2 cellular contexts compared by ENCODE assay signal in the genomic region with DNA sequence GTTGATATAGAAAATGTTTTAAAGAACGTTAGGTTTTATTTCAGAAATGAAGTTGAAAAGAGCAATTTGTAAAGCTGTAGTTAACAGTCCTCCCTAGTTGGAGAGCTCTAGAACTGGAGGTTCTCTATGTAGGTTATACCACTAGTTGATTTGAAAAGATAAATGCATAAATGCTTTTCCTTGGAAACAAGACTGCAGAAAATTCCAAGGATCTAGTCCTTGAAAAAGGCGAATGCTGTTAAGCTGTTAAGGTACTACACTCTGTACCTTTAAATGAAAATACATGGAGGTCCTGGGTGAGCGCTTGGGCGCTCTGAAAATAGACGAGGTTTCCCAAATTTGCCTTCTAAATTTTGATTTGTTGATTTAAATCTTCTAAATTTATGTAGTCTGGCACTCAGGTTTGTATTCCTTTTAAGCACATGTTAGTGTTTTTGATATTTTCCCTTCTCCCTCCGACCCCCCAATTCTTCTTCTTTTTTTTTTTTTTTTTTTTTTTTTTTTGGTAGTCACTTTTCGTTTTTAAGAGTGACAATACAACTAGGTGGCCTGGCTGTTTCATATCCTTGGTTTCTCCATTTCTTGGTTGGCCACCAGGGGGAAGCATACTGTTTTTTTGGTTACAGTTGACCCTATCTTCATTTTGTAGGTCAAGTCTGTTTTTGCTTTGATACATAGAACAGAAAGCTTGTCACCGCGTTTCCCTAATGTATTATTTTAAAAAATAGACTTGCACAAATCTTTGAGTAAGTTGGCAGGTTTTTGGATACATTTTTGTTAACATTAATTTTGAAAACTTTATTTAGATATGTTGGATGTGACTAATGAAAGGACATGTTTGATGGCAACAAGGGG.
TF ChIP-seq lines count a peak whose summit lies in the region.

No MANE protein-coding gene starts in this region.

TF ChIP-seq in GM23338, 12 proteins besides CTCF, POLR2A, EP300 and RAD21 (continues in another document):
- no peak for TF ChIP-seq ZNF331 (CRISPR knock-in tag; IDR thresholded peaks at IDR 0.05; ENCODE audit: low read depth)
- TF ChIP-seq POLR2AphosphoS5 (IDR thresholded peaks at IDR 0.05; ENCODE audit: low read depth), result no peak
- TF ChIP-seq NANOG (IDR thresholded peaks at IDR 0.05; ENCODE audit: borderline replicate concordance), result no peak
- TF ChIP-seq, protein P1, sequence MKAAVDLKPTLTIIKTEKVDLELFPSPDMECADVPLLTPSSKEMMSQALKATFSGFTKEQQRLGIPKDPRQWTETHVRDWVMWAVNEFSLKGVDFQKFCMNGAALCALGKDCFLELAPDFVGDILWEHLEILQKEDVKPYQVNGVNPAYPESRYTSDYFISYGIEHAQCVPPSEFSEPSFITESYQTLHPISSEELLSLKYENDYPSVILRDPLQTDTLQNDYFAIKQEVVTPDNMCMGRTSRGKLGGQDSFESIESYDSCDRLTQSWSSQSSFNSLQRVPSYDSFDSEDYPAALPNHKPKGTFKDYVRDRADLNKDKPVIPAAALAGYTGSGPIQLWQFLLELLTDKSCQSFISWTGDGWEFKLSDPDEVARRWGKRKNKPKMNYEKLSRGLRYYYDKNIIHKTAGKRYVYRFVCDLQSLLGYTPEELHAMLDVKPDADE (IDR thresholded peaks at IDR 0.05), result no peak
- no peak for TF ChIP-seq STAT1 (IDR thresholded peaks at IDR 0.05; ENCODE audit: unreplicated experiment)
- TF ChIP-seq CREB1 (CRISPR knock-in tag; IDR thresholded peaks at IDR 0.05; ENCODE audit: low read depth), result no peak
- TF ChIP-seq ZNF114 (CRISPR knock-in tag; IDR thresholded peaks at IDR 0.05), result no peak
- TF ChIP-seq EZH2 (IDR thresholded peaks at IDR 0.05; ENCODE audit: low read depth, unreplicated experiment), result no peak
- TF ChIP-seq, protein P2, sequence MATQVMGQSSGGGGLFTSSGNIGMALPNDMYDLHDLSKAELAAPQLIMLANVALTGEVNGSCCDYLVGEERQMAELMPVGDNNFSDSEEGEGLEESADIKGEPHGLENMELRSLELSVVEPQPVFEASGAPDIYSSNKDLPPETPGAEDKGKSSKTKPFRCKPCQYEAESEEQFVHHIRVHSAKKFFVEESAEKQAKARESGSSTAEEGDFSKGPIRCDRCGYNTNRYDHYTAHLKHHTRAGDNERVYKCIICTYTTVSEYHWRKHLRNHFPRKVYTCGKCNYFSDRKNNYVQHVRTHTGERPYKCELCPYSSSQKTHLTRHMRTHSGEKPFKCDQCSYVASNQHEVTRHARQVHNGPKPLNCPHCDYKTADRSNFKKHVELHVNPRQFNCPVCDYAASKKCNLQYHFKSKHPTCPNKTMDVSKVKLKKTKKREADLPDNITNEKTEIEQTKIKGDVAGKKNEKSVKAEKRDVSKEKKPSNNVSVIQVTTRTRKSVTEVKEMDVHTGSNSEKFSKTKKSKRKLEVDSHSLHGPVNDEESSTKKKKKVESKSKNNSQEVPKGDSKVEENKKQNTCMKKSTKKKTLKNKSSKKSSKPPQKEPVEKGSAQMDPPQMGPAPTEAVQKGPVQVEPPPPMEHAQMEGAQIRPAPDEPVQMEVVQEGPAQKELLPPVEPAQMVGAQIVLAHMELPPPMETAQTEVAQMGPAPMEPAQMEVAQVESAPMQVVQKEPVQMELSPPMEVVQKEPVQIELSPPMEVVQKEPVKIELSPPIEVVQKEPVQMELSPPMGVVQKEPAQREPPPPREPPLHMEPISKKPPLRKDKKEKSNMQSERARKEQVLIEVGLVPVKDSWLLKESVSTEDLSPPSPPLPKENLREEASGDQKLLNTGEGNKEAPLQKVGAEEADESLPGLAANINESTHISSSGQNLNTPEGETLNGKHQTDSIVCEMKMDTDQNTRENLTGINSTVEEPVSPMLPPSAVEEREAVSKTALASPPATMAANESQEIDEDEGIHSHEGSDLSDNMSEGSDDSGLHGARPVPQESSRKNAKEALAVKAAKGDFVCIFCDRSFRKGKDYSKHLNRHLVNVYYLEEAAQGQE (IDR thresholded peaks at IDR 0.05; ENCODE audit: unreplicated experiment), result no peak

TF ChIP-seq in GM12878, 131 proteins besides CTCF, POLR2A, EP300 and RAD21:
- TF ChIP-seq ZNF384 (IDR thresholded peaks at IDR 0.05; ENCODE audit: borderline replicate concordance, low read depth, low read length) (0 out of 2 replicates have a peak, but pooled peaks have one; percentile 7), SMC3 (IDR thresholded peaks at IDR 0.05; ENCODE audit: borderline replicate concordance, low read length) (peak; percentile 44; the same call in 1 of the 2 replicates), BMI1 (IDR thresholded peaks at IDR 0.05; ENCODE audit: borderline replicate concordance) (peak; percentile 7; the same call in 1 of the 2 replicates), TCF12 (IDR thresholded peaks at IDR 0.05; ENCODE audit: low read depth, low read length) (no peak), RUNX3 (IDR thresholded peaks at IDR 0.05; ENCODE audit: low read length) (peak; percentile 49; the same call in 1 of the 2 replicates)
- TF ChIP-seq, protein P3, sequence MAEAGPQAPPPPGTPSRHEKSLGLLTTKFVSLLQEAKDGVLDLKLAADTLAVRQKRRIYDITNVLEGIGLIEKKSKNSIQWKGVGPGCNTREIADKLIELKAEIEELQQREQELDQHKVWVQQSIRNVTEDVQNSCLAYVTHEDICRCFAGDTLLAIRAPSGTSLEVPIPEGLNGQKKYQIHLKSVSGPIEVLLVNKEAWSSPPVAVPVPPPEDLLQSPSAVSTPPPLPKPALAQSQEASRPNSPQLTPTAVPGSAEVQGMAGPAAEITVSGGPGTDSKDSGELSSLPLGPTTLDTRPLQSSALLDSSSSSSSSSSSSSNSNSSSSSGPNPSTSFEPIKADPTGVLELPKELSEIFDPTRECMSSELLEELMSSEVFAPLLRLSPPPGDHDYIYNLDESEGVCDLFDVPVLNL (IDR thresholded peaks at IDR 0.05; ENCODE audit: low read depth, low read length), result no peak
- TF ChIP-seq, protein P4, sequence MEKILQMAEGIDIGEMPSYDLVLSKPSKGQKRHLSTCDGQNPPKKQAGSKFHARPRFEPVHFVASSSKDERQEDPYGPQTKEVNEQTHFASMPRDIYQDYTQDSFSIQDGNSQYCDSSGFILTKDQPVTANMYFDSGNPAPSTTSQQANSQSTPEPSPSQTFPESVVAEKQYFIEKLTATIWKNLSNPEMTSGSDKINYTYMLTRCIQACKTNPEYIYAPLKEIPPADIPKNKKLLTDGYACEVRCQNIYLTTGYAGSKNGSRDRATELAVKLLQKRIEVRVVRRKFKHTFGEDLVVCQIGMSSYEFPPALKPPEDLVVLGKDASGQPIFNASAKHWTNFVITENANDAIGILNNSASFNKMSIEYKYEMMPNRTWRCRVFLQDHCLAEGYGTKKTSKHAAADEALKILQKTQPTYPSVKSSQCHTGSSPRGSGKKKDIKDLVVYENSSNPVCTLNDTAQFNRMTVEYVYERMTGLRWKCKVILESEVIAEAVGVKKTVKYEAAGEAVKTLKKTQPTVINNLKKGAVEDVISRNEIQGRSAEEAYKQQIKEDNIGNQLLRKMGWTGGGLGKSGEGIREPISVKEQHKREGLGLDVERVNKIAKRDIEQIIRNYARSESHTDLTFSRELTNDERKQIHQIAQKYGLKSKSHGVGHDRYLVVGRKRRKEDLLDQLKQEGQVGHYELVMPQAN (conservative IDR thresholded peaks at IDR 0.05), result no peak
- TF ChIP-seq, protein P5, sequence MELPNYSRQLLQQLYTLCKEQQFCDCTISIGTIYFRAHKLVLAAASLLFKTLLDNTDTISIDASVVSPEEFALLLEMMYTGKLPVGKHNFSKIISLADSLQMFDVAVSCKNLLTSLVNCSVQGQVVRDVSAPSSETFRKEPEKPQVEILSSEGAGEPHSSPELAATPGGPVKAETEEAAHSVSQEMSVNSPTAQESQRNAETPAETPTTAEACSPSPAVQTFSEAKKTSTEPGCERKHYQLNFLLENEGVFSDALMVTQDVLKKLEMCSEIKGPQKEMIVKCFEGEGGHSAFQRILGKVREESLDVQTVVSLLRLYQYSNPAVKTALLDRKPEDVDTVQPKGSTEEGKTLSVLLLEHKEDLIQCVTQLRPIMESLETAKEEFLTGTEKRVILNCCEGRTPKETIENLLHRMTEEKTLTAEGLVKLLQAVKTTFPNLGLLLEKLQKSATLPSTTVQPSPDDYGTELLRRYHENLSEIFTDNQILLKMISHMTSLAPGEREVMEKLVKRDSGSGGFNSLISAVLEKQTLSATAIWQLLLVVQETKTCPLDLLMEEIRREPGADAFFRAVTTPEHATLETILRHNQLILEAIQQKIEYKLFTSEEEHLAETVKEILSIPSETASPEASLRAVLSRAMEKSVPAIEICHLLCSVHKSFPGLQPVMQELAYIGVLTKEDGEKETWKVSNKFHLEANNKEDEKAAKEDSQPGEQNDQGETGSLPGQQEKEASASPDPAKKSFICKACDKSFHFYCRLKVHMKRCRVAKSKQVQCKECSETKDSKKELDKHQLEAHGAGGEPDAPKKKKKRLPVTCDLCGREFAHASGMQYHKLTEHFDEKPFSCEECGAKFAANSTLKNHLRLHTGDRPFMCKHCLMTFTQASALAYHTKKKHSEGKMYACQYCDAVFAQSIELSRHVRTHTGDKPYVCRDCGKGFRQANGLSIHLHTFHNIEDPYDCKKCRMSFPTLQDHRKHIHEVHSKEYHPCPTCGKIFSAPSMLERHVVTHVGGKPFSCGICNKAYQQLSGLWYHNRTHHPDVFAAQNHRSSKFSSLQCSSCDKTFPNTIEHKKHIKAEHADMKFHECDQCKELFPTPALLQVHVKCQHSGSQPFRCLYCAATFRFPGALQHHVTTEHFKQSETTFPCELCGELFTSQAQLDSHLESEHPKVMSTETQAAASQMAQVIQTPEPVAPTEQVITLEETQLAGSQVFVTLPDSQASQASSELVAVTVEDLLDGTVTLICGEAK (IDR thresholded peaks at IDR 0.05; ENCODE audit: borderline replicate concordance), result peak; percentile 31; the same call in 1 of the 2 replicates
TF ChIP-seq in GM12878: peak in this region for 5.
